Comparison of ENCODE assay signal across 1 cellular context in genomic region chr14:57960946-57961792, GRCh38.
TF ChIP-seq lines count a peak whose summit lies in the region.

No MANE protein-coding gene starts in this region.

TF ChIP-seq in GM23338, 12 proteins besides CTCF, POLR2A, EP300 and RAD21 (continued from another document):
- TF ChIP-seq REST (IDR thresholded peaks at IDR 0.05; ENCODE audit: unreplicated experiment): no peak
- no peak for TF ChIP-seq STAT1 (IDR thresholded peaks at IDR 0.05; ENCODE audit: unreplicated experiment)
- TF ChIP-seq JUNB (IDR thresholded peaks at IDR 0.05; ENCODE audit: unreplicated experiment): no peak
- TF ChIP-seq, protein P1, sequence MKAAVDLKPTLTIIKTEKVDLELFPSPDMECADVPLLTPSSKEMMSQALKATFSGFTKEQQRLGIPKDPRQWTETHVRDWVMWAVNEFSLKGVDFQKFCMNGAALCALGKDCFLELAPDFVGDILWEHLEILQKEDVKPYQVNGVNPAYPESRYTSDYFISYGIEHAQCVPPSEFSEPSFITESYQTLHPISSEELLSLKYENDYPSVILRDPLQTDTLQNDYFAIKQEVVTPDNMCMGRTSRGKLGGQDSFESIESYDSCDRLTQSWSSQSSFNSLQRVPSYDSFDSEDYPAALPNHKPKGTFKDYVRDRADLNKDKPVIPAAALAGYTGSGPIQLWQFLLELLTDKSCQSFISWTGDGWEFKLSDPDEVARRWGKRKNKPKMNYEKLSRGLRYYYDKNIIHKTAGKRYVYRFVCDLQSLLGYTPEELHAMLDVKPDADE (IDR thresholded peaks at IDR 0.05): no peak
